19 cellular contexts compared by ENCODE assay signal in the genomic region with DNA sequence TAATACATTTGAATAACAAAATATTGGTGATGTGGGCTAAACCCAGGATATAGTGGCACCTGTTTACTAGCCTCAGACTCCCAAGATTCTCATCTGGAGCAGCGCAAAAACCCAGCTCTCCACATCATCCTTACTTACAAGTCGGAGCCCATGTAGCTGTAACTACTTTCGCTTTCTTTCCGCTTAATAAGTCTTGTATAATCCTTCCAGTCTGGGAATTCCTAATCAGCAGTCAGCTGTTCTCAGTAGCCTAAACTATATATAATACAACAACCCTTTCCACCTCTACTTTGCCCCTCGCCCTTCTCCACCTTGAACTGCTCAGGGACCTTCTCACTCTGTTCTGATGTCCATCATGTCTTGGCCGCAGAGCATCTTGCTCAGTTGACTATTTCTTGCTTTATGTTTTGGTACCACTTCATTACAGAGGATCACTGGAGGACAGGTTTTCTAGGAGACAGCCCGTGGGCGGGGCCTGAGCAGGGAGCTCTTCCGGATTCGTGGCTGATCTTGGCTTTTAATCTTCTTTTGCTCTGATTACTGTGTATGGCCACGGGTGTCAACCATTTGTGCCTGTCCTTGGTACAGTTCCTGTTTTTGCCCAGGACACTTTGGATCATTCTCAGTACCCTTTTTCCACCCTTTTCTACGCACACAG.
"Had no signal": no experiment of that assay in that cellular context is flagged by ENCODE, and none has a peak within 500 bp of the region (broad histone marks: within the 10 kb centered on the region; RNA-seq: fewer than 3 reads in every experiment).

No MANE protein-coding gene starts in this region.

- H3K36me3 ChIP-seq: prostate gland had no signal

- H3K27ac ChIP-seq: prostate gland, testis had no signal

- H3K4me1 ChIP-seq: prostate gland, testis had no signal

- H3K27me3 Mint-ChIP-seq: activated CD4-positive, alpha-beta memory T cell treated with anti-CD3 and anti-CD28 coated beads for 36 hours; stimulated activated naive CD8-positive, alpha-beta T cell treated with anti-CD3 and anti-CD28 coated beads, Interleukin-15, Interleukin-2, amounts not matched to agents 100 ng/mL and 50 ng/mL, for 24 hours had no signal

- H3K27ac Mint-ChIP-seq: activated CD4-positive, alpha-beta memory T cell treated with anti-CD3 and anti-CD28 coated beads for 36 hours; activated naive CD4-positive, alpha-beta T cell treated with anti-CD3 and anti-CD28 coated beads, Interleukin-2, amount 50 U/mL, for 72 hours; endodermal cell; nephron; stimulated activated naive CD8-positive, alpha-beta T cell treated with anti-CD3 and anti-CD28 coated beads, Interleukin-15, Interleukin-2, amounts not matched to agents 100 ng/mL and 50 ng/mL, for 24 hours had no signal

- H3K4me3 Mint-ChIP-seq: activated CD4-positive, alpha-beta memory T cell treated with anti-CD3 and anti-CD28 coated beads for 36 hours; activated T-cell treated with anti-CD3 and anti-CD28 coated beads, Interleukin-2, amount 50 U/mL, for 4 hours; brain; endodermal cell; nephron; stimulated activated naive CD8-positive, alpha-beta T cell treated with anti-CD3 and anti-CD28 coated beads, Interleukin-15, Interleukin-2, amounts not matched to agents 100 ng/mL and 50 ng/mL, for 24 hours had no signal

- H3K9me3 ChIP-seq: prostate gland, testis had no signal

- H3K27me3 ChIP-seq: testis had no signal

- DNase-seq: activated CD4-positive, alpha-beta memory T cell treated with anti-CD3 and anti-CD28 coated beads for 36 hours; activated effector memory CD4-positive, alpha-beta T cell treated with anti-CD3 and anti-CD28 coated beads, Interleukin-2, amount 50 U/mL, for 16 hours; activated T-cell treated with anti-CD3 and anti-CD28 coated beads, Interleukin-2, amount 50 U/mL, for 4 hours; amniotic stem cell; dermis blood vessel endothelial cell; endodermal cell; erythroblast; foreskin fibroblast; occipital lobe; stimulated activated CD4-positive, alpha-beta T cell treated with anti-CD3 and anti-CD28 coated beads, Interleukin-4, amount 100 ng/mL, for 1 hour; stimulated activated CD8-positive, alpha-beta memory T cell treated with anti-CD3 and anti-CD28 coated beads, Interleukin-4, amount 100 ng/mL, for 48 hours; testis had no signal

- H3K4me3 ChIP-seq: prostate gland, testis had no signal

- H3K36me3 Mint-ChIP-seq: activated CD4-positive, alpha-beta memory T cell treated with anti-CD3 and anti-CD28 coated beads for 36 hours; activated naive CD4-positive, alpha-beta T cell treated with anti-CD3 and anti-CD28 coated beads, Interleukin-2, amount 50 U/mL, for 72 hours; brain had no signal

- H3K9me3 Mint-ChIP-seq: activated CD4-positive, alpha-beta memory T cell treated with anti-CD3 and anti-CD28 coated beads for 36 hours; activated T-cell treated with anti-CD3 and anti-CD28 coated beads, Interleukin-2, amount 50 U/mL, for 4 hours; stimulated activated naive CD8-positive, alpha-beta T cell treated with anti-CD3 and anti-CD28 coated beads, Interleukin-15, Interleukin-2, amounts not matched to agents 100 ng/mL and 50 ng/mL, for 24 hours had no signal

- ATAC-seq: activated naive CD4-positive, alpha-beta T cell treated with anti-CD3 and anti-CD28 coated beads, Interleukin-2, amount 50 U/mL, for 72 hours; activated T-cell treated with anti-CD3 and anti-CD28 coated beads, Interleukin-2, amount 50 U/mL, for 4 hours; left lobe of liver; sciatic nerve had no signal
